Comparison of ENCODE assay signal across 20 cellular contexts in genomic region chr2:239469101-239469960, GRCh38.
"Had no signal": no experiment of that assay in that cellular context is flagged by ENCODE, and none has a peak within 500 bp of the region (broad histone marks: within the 10 kb centered on the region; RNA-seq: fewer than 3 reads in every experiment).

No MANE protein-coding gene starts in this region.

- ATAC-seq: activated CD4-positive, alpha-beta T cell treated with anti-CD3 and anti-CD28 coated beads for 36 hours; activated CD8-positive, alpha-beta T cell treated with anti-CD3 and anti-CD28 coated beads, Interleukin-2, amount 10 ng/mL, durations not matched to agents 7 days and 5 days; left colon; naive thymus-derived CD4-positive, alpha-beta T cell; pancreas had no signal

- H3K4me3 Mint-ChIP-seq: activated CD4-positive, alpha-beta T cell treated with anti-CD3 and anti-CD28 coated beads for 36 hours; activated CD8-positive, alpha-beta T cell treated with anti-CD3 and anti-CD28 coated beads, Interleukin-2, amount 10 ng/mL, durations not matched to agents 7 days and 5 days; activated naive CD8-positive, alpha-beta T cell treated with anti-CD3 and anti-CD28 coated beads for 36 hours; brain; naive thymus-derived CD4-positive, alpha-beta T cell had no signal

- H3K36me3 ChIP-seq: ascending aorta, cardiac muscle cell, esophagus muscularis mucosa, pancreas, right atrium auricular region, spleen, transverse colon had no signal

- H3K9me3 Mint-ChIP-seq: activated naive CD8-positive, alpha-beta T cell treated with anti-CD3 and anti-CD28 coated beads for 36 hours; activated T-helper 2 cell treated with anti-CD3 and anti-CD28 coated beads, Interferon-gamma antibody, Interleukin-2, Interleukin-4, amounts not matched to agents 10 μg/mL and 5 μg/mL and 100 μg/mL, durations not matched to agents 14 hours and 24 hours and 36 hours; naive thymus-derived CD4-positive, alpha-beta T cell had no signal

- H3K27me3 Mint-ChIP-seq: activated CD4-positive, alpha-beta T cell treated with anti-CD3 and anti-CD28 coated beads for 36 hours; activated naive CD8-positive, alpha-beta T cell treated with anti-CD3 and anti-CD28 coated beads for 36 hours had no signal

- DNase-seq: activated CD4-positive, alpha-beta T cell treated with anti-CD3 and anti-CD28 coated beads for 36 hours; activated CD4-positive, CD25-positive, alpha-beta regulatory T cell; activated CD8-positive, alpha-beta T cell treated with anti-CD3 and anti-CD28 coated beads, Interleukin-2, amount 10 ng/mL, durations not matched to agents 7 days and 5 days; activated naive CD4-positive, alpha-beta T cell treated with Interleukin-2 at 50 U/mL for 16 hours; activated naive CD8-positive, alpha-beta T cell treated with anti-CD3 and anti-CD28 coated beads for 36 hours; foreskin melanocyte; left colon; midbrain; naive thymus-derived CD4-positive, alpha-beta T cell; pancreas; stimulated activated naive CD4-positive, alpha-beta T cell; testis; transverse colon had no signal

- H3K4me1 ChIP-seq: ascending aorta, pancreas, testis, transverse colon had no signal

- H3K9me3 ChIP-seq: ascending aorta, esophagus muscularis mucosa, pancreas, right atrium auricular region, spleen, testis, transverse colon had no signal

- H3K4me1 Mint-ChIP-seq: activated CD4-positive, alpha-beta T cell treated with anti-CD3 and anti-CD28 coated beads for 36 hours; activated naive CD8-positive, alpha-beta T cell treated with anti-CD3 and anti-CD28 coated beads for 36 hours had no signal

- H3K4me3 ChIP-seq: ascending aorta, cardiac muscle cell, esophagus muscularis mucosa, pancreas, right atrium auricular region, spleen, testis, transverse colon had no signal

- H3K36me3 Mint-ChIP-seq: activated naive CD8-positive, alpha-beta T cell treated with anti-CD3 and anti-CD28 coated beads for 36 hours; brain; naive thymus-derived CD4-positive, alpha-beta T cell had no signal

- H3K27ac ChIP-seq: ascending aorta, cardiac muscle cell, esophagus muscularis mucosa, pancreas, right atrium auricular region, spleen, testis, transverse colon had no signal

- H3K27me3 ChIP-seq: ascending aorta, cardiac muscle cell, esophagus muscularis mucosa, pancreas, right atrium auricular region, testis, transverse colon had no signal

- H3K27ac Mint-ChIP-seq: activated CD4-positive, alpha-beta T cell treated with anti-CD3 and anti-CD28 coated beads for 36 hours; activated CD8-positive, alpha-beta T cell treated with anti-CD3 and anti-CD28 coated beads, Interleukin-2, amount 10 ng/mL, durations not matched to agents 7 days and 5 days; activated naive CD8-positive, alpha-beta T cell treated with anti-CD3 and anti-CD28 coated beads for 36 hours; activated T-helper 2 cell treated with anti-CD3 and anti-CD28 coated beads, Interferon-gamma antibody, Interleukin-2, Interleukin-4, amounts not matched to agents 10 μg/mL and 5 μg/mL and 100 μg/mL, durations not matched to agents 14 hours and 24 hours and 36 hours; brain had no signal
